4 cellular contexts compared by ENCODE assay signal in the genomic region with DNA sequence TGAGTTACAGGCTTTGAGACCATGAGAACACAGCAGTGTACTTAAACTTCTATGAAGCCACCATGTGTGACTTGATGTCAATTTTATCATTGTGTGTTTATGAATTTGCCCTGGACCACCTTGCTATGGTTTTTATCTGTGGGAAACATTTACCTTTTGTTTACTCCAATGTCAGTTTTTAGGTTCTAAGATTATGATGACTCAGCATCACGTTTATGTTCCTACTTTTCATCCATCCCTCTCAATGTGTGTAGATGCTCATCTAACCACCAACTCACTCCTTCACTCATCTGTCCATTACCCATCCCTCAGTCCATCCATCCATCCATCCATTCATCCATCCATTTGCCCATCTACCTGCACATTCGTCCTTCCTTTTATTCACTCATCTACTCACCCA.
A peak's percentile ranks its signal among the peaks of the same experiment; 100 is the strongest.
TF ChIP-seq lines count a peak whose summit lies in the region.

No MANE protein-coding gene starts in this region.

TF ChIP-seq in A549, 52 proteins besides CTCF, POLR2A, EP300 and RAD21:
- TF ChIP-seq MAFK (IDR thresholded peaks at IDR 0.05; ENCODE audit: partially characterized antibody) = peak; percentile 95
- no peak for TF ChIP-seq ESRRA (IDR thresholded peaks at IDR 0.05; ENCODE audit: borderline replicate concordance, low read length)

TF ChIP-seq in HEK293, 187 proteins besides CTCF, POLR2A, EP300 and RAD21 (continues in another document):
- no peak for TF ChIP-seq ZIC2 (tag by site-specific recombination; IDR thresholded peaks at IDR 0.05)
- TF ChIP-seq, protein P1, sequence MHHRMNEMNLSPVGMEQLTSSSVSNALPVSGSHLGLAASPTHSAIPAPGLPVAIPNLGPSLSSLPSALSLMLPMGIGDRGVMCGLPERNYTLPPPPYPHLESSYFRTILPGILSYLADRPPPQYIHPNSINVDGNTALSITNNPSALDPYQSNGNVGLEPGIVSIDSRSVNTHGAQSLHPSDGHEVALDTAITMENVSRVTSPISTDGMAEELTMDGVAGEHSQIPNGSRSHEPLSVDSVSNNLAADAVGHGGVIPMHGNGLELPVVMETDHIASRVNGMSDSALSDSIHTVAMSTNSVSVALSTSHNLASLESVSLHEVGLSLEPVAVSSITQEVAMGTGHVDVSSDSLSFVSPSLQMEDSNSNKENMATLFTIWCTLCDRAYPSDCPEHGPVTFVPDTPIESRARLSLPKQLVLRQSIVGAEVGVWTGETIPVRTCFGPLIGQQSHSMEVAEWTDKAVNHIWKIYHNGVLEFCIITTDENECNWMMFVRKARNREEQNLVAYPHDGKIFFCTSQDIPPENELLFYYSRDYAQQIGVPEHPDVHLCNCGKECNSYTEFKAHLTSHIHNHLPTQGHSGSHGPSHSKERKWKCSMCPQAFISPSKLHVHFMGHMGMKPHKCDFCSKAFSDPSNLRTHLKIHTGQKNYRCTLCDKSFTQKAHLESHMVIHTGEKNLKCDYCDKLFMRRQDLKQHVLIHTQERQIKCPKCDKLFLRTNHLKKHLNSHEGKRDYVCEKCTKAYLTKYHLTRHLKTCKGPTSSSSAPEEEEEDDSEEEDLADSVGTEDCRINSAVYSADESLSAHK (tag by site-specific recombination; IDR thresholded peaks at IDR 0.05) = no peak
- no peak for TF ChIP-seq TRIM28 (IDR thresholded peaks at IDR 0.05; ENCODE audit: borderline replicate concordance, low read length)
- 0 out of 2 replicates have a peak, but pooled peaks have one; percentile 25 for TF ChIP-seq ZNF112 (tag by site-specific recombination; IDR thresholded peaks at IDR 0.05)
- no peak for TF ChIP-seq ZNF843 (tag by site-specific recombination; IDR thresholded peaks at IDR 0.05)
- peak; percentile 81 for TF ChIP-seq ZNF366 (tag by site-specific recombination; conservative IDR thresholded peaks at IDR 0.05)
- TF ChIP-seq, protein P2, sequence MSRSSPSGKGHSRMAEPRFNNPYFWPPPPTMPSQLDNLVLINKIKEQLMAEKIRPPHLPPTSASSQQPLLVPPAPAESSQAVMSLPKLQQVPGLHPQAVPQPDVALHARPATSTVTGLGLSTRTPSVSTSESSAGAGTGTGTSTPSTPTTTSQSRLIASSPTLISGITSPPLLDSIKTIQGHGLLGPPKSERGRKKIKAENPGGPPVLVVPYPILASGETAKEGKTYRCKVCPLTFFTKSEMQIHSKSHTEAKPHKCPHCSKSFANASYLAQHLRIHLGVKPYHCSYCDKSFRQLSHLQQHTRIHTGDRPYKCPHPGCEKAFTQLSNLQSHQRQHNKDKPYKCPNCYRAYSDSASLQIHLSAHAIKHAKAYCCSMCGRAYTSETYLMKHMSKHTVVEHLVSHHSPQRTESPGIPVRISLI (tag by site-specific recombination; IDR thresholded peaks at IDR 0.05) = no peak
- no peak for TF ChIP-seq ZXDB (tag by site-specific recombination; IDR thresholded peaks at IDR 0.05)
- TF ChIP-seq, protein P3, sequence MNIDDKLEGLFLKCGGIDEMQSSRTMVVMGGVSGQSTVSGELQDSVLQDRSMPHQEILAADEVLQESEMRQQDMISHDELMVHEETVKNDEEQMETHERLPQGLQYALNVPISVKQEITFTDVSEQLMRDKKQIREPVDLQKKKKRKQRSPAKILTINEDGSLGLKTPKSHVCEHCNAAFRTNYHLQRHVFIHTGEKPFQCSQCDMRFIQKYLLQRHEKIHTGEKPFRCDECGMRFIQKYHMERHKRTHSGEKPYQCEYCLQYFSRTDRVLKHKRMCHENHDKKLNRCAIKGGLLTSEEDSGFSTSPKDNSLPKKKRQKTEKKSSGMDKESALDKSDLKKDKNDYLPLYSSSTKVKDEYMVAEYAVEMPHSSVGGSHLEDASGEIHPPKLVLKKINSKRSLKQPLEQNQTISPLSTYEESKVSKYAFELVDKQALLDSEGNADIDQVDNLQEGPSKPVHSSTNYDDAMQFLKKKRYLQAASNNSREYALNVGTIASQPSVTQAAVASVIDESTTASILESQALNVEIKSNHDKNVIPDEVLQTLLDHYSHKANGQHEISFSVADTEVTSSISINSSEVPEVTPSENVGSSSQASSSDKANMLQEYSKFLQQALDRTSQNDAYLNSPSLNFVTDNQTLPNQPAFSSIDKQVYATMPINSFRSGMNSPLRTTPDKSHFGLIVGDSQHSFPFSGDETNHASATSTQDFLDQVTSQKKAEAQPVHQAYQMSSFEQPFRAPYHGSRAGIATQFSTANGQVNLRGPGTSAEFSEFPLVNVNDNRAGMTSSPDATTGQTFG (tag by site-specific recombination; IDR thresholded peaks at IDR 0.05; ENCODE audit: borderline replicate concordance) = 0 out of 2 replicates have a peak, but pooled peaks have one; percentile 25
- TF ChIP-seq ZSCAN16 (tag by site-specific recombination; IDR thresholded peaks at IDR 0.05) = no peak

TF ChIP-seq in K562, 482 proteins besides CTCF, POLR2A, EP300 and RAD21:
- TF ChIP-seq ZKSCAN8 (CRISPR knock-in tag; IDR thresholded peaks at IDR 0.05) (no peak), MAFG (tag; conservative IDR thresholded peaks at IDR 0.05) (peak; percentile 85), HIVEP1 (CRISPR knock-in tag; IDR thresholded peaks at IDR 0.05) (no peak), GTF2E2 (tag; IDR thresholded peaks at IDR 0.05) (no peak), PRPF4 (IDR thresholded peaks at IDR 0.05; ENCODE audit: insufficient read depth, low read depth, low read length, poor library complexity, severe bottlenecking) (no peak), ZNF282 (CRISPR knock-in tag; IDR thresholded peaks at IDR 0.05) (no peak), ZC3H11A (IDR thresholded peaks at IDR 0.05; ENCODE audit: low read depth, low read length) (no peak), MAFF (IDR thresholded peaks at IDR 0.05; ENCODE audit: low read length) (peak; percentile 87), C11orf30 (IDR thresholded peaks at IDR 0.05; ENCODE audit: low read depth) (peak; percentile 81), MAFK (IDR thresholded peaks at IDR 0.05; ENCODE audit: low read length) (peak; percentile 89), ZNF445 (CRISPR knock-in tag; IDR thresholded peaks at IDR 0.05; ENCODE audit: low read depth) (no peak), ZNF316 (IDR thresholded peaks at IDR 0.05) (peak; percentile 92), MECOM (CRISPR knock-in tag; IDR thresholded peaks at IDR 0.05) (no peak)
TF ChIP-seq in K562: peak in this region for 5.

TF ChIP-seq in H1, 55 proteins besides CTCF, POLR2A, EP300 and RAD21:
- peak; percentile 84 for TF ChIP-seq MAFK (IDR thresholded peaks at IDR 0.05; ENCODE audit: low read depth, low read length)
- no peak for TF ChIP-seq ZNF274 (IDR thresholded peaks at IDR 0.05; ENCODE audit: borderline replicate concordance, extremely low read depth, low read length)
- no peak for TF ChIP-seq HDAC2 (IDR thresholded peaks at IDR 0.05; ENCODE audit: borderline replicate concordance in 1 of 2, low read depth in 2 of 2, low read length in 2 of 2)
- no peak for TF ChIP-seq POLR2AphosphoS5 (IDR thresholded peaks at IDR 0.05; ENCODE audit: low read depth, low read length)
- TF ChIP-seq SUZ12 (IDR thresholded peaks at IDR 0.05; ENCODE audit: low read length) = no peak
